8 cellular contexts compared by ENCODE assay signal in genomic region chr9:95462419-95463121, GRCh38. TPM values are rescaled to one million over a fixed set of nuclear protein-coding genes. Genes with fewer than 3 reads are reported as not detected.
DNase-seq lines count a peak whose midpoint lies in the region; ATAC-seq, FAIRE-seq and TF ChIP-seq lines count a peak whose summit lies in the region.

No MANE protein-coding gene starts in this region.

- peaks cover 14% of the 10 kb centered on the region for H3K36me3 Mint-ChIP-seq in activated T-helper 2 cell treated with anti-CD3 and anti-CD28 coated beads, Interferon-gamma antibody, Interleukin-2, Interleukin-4, amounts not matched to agents 10 μg/mL and 5 μg/mL and 100 μg/mL, durations not matched to agents 14 hours and 24 hours and 36 hours (ENCODE audit: low read depth)

- peak; percentile 96 for ATAC-seq in GM19452 (IDR thresholded peaks at IDR 0.05; ENCODE audit: unreplicated experiment)
- peak; percentile 89 for ATAC-seq in HG03575 (IDR thresholded peaks at IDR 0.05; ENCODE audit: extremely low read depth, insufficient number of reproducible peaks, low FRiP score, unreplicated experiment)
- peak; percentile 63 to 92 (median 90) for ATAC-seq in pancreas

- H3K27ac ChIP-seq in pancreas (peak overlapping the region in 2 of 4 donors; percentile 60 to 67), thyroid gland (peak overlapping the region; percentile 15 to 28 (median 17))

- H3K4me1 ChIP-seq in pancreas (no peaks in the 10 kb centered on the region), thyroid gland (peaks cover 0 to 14% of the 10 kb centered on the region in 2 donors)

- no peak for FAIRE-seq in pancreas (lab: Jason Lieb, UNC)

- peak overlapping the region; percentile 38 for H3K4me3 ChIP-seq in fibroblast of villous mesenchyme (ENCODE audit: low read depth, low read length)
- H3K4me3 ChIP-seq in pancreas = peak overlapping the region in 1 of 4 donors; percentile 20
- H3K4me3 ChIP-seq in thyroid gland (replicated peaks in 1 of 3) = peak overlapping the region in 1 of 3 donors; percentile 13

- peaks cover 43% of the 10 kb centered on the region for H3K27me3 Mint-ChIP-seq in activated T-helper 2 cell treated with anti-CD3 and anti-CD28 coated beads, Interferon-gamma antibody, Interleukin-2, Interleukin-4, amounts not matched to agents 10 μg/mL and 5 μg/mL and 100 μg/mL, durations not matched to agents 14 hours and 24 hours and 36 hours (ENCODE audit: low read depth)

- peak overlapping the region; percentile 71 for H3K4me3 Mint-ChIP-seq in activated T-helper 2 cell treated with anti-CD3 and anti-CD28 coated beads, Interferon-gamma antibody, Interleukin-2, Interleukin-4, amounts not matched to agents 10 μg/mL and 5 μg/mL and 100 μg/mL, durations not matched to agents 14 hours and 24 hours and 36 hours (ENCODE audit: low read depth)

- peak overlapping the region; percentile 21 for H3K27ac Mint-ChIP-seq in activated T-helper 2 cell treated with anti-CD3 and anti-CD28 coated beads, Interferon-gamma antibody, Interleukin-2, Interleukin-4, amounts not matched to agents 10 μg/mL and 5 μg/mL and 100 μg/mL, durations not matched to agents 14 hours and 24 hours and 36 hours

- H3K9me3 Mint-ChIP-seq in activated T-helper 2 cell treated with anti-CD3 and anti-CD28 coated beads, Interferon-gamma antibody, Interleukin-2, Interleukin-4, amounts not matched to agents 10 μg/mL and 5 μg/mL and 100 μg/mL, durations not matched to agents 14 hours and 24 hours and 36 hours = no peaks in the 10 kb centered on the region

- WGBS in pancreas, 2 donors = 50 to 56% methylated on average over 21 of the region's 21 CpGs
- 12 to 16% methylated on average over 15 to 20 of the region's 21 CpGs for WGBS in thyroid gland, 2 donors

- TF ChIP-seq CTCF in fibroblast of villous mesenchyme (IDR thresholded peaks at IDR 0.05; ENCODE audit: insufficient read depth, low read depth, low read length) (no peak), pancreas (IDR thresholded peaks at IDR 0.05) (no peak), thyroid gland (IDR thresholded peaks at IDR 0.05) (no peak)

- H3K4me1 Mint-ChIP-seq in activated T-helper 2 cell treated with anti-CD3 and anti-CD28 coated beads, Interferon-gamma antibody, Interleukin-2, Interleukin-4, amounts not matched to agents 10 μg/mL and 5 μg/mL and 100 μg/mL, durations not matched to agents 14 hours and 24 hours and 36 hours (ENCODE audit: low read depth) = peaks cover 29% of the 10 kb centered on the region

- H3K27me3 ChIP-seq in pancreas = no peaks in the 10 kb centered on the region
- no peaks in the 10 kb centered on the region for H3K27me3 ChIP-seq in thyroid gland

- DNase-seq in CD1c-positive myeloid dendritic cell (ENCODE audit: extremely low spot score) (peak; percentile 41), RPMI8226 (peak; percentile 94), fibroblast of villous mesenchyme (ENCODE audit: low read depth) (peak; percentile 99), pancreas (peak in 3 of 6 donors; percentile 32 to 56 (median 40)), thyroid gland (peak; percentile 64 to 69)
- DNase-seq in activated T-helper 2 cell treated with anti-CD3 and anti-CD28 coated beads, Interferon-gamma antibody, Interleukin-2, Interleukin-4, amounts not matched to agents 10 μg/mL and 5 μg/mL and 100 μg/mL, durations not matched to agents 14 hours and 24 hours and 36 hours (ENCODE audit: low spot score) = peak; percentile 81

- H3K36me3 ChIP-seq in pancreas (peaks cover 0 to 40% (median 38%) of the 10 kb centered on the region in 3 donors), thyroid gland (peaks cover 23 to 33% of the 10 kb centered on the region in 2 donors)

- no peak for TF ChIP-seq POLR2A in thyroid gland (IDR thresholded peaks at IDR 0.05)

- intact Hi-C loops in activated T-helper 2 cell treated with anti-CD3 and anti-CD28 coated beads, Interferon-gamma antibody, Interleukin-2, Interleukin-4, amounts not matched to agents 10 μg/mL and 5 μg/mL and 100 μg/mL, durations not matched to agents 14 hours and 24 hours and 36 hours (cut with micrococcal nuclease) = loop anchor here (1.0 to 10.0 kb wide), 4 partner anchors 45 to 688 kb away; no protein-coding TSS in a partner anchor
- intact Hi-C loops in pancreas (cut with DNase I) (no loop called here), thyroid gland (cut with DNase I) (loop anchor here (5.0 kb wide), 1 partner anchor 35 kb away; no protein-coding TSS in a partner anchor)

- H3K9me3 ChIP-seq in pancreas = no peaks in the 10 kb centered on the region
- H3K9me3 ChIP-seq in thyroid gland = no peaks in the 10 kb centered on the region

RNA-seq across cellular contexts. Expression of gene PTCH1, which starts 54.2 kb away (rescaled TPM):
- total RNA-seq in activated T-helper 2 cell treated with anti-CD3 and anti-CD28 coated beads, Interferon-gamma antibody, Interleukin-2, Interleukin-4, amounts not matched to agents 10 μg/mL and 5 μg/mL and 100 μg/mL, durations not matched to agents 14 hours and 24 hours and 36 hours = 4.8 and 5.2 TPM in 2 replicates
- total RNA-seq in fibroblast of villous mesenchyme (1.7 and 2.9 TPM in 2 replicates), pancreas (10 to 100 TPM; 11.6 to 22.6 (median 16.5) TPM), thyroid gland (100 to 1,000 TPM in 1 of 4 donors, 10 to 100 TPM in 3; 10.7 to 293 (median 16.3) TPM)
- polyA plus RNA-seq in pancreas = 1 to 10 TPM; 5.4 to 7.2 TPM

Comparison
In these comparisons a context has a peak if more than half of its experiments do, and no peak if none do; other contexts are left out.
1. intact Hi-C loops: an anchor here in activated T-helper 2 cell treated with anti-CD3 and anti-CD28 coated beads, Interferon-gamma antibody, Interleukin-2, Interleukin-4, amounts not matched to agents 10 μg/mL and 5 μg/mL and 100 μg/mL, durations not matched to agents 14 hours and 24 hours and 36 hours (1.0 to 10.0 kb wide) and thyroid gland (5.0 kb wide); none called in pancreas.